ENCODE assay signal across 34 cellular contexts in genomic region chr1:163039694-163040093, GRCh38. TPM values are rescaled to one million over a fixed set of nuclear protein-coding genes. Genes with fewer than 3 reads are reported as not detected.
"Had no signal": no experiment of that assay in that cellular context is flagged by ENCODE, and none has a peak within 500 bp of the region (broad histone marks: within the 10 kb centered on the region; RNA-seq: fewer than 3 reads in every experiment).

No MANE protein-coding gene starts in this region.

- H3K4me3 ChIP-seq: adrenal gland, body of pancreas, esophagus muscularis mucosa, gastroesophageal sphincter, heart right ventricle had no signal

- H3K36me3 ChIP-seq: adrenal gland, esophagus muscularis mucosa, gastroesophageal sphincter, heart right ventricle, WERI-Rb-1 had no signal

- H3K27me3 ChIP-seq: adrenal gland, body of pancreas, esophagus muscularis mucosa, gastroesophageal sphincter, heart right ventricle had no signal

- ATAC-seq: activated CD4-positive, CD25-positive, alpha-beta regulatory T cell treated with anti-CD3 and anti-CD28 coated beads, Interleukin-2, amount 50 U/mL, for 24 hours; activated CD8-positive, alpha-beta memory T cell treated with anti-CD3 and anti-CD28 coated beads, Interleukin-2, amount 10 ng/mL, durations not matched to agents 7 days and 5 days; activated CD8-positive, alpha-beta T cell treated with anti-CD3 and anti-CD28 coated beads, Interleukin-2, amount 10 ng/mL, durations not matched to agents 7 days and 5 days; activated naive CD8-positive, alpha-beta T cell treated with anti-CD3 and anti-CD28 coated beads, Interleukin-2, amount 50 U/mL, for 24 hours; body of pancreas; effector memory CD8-positive, alpha-beta T cell; gastroesophageal sphincter; heart right ventricle; T-helper 17 cell had no signal

- DNase-seq: activated B cell treated with CpG ODN at 0.5 μM for 24 hours; activated CD4-positive, alpha-beta memory T cell treated with anti-CD3 and anti-CD28 coated beads for 36 hours; activated CD4-positive, alpha-beta T cell treated with anti-CD3 and anti-CD28 coated beads for 48 hours; activated CD8-positive, alpha-beta memory T cell treated with anti-CD3 and anti-CD28 coated beads, Interleukin-2, amount 10 ng/mL, durations not matched to agents 7 days and 5 days; activated CD8-positive, alpha-beta memory T cell treated with anti-CD3 and anti-CD28 coated beads, Interleukin-2, amount 50 U/mL, for 4 hours; activated CD8-positive, alpha-beta T cell treated with anti-CD3 and anti-CD28 coated beads, Interleukin-2, amount 10 ng/mL, durations not matched to agents 7 days and 5 days; activated effector memory CD4-positive, alpha-beta T cell treated with anti-CD3 and anti-CD28 coated beads, Interleukin-2, amount 50 U/mL, for 16 hours; activated naive CD4-positive, alpha-beta T cell treated with anti-CD3 and anti-CD28 coated beads for 36 hours; activated naive CD8-positive, alpha-beta T cell treated with anti-CD3 and anti-CD28 coated beads for 36 hours; activated naive CD8-positive, alpha-beta T cell treated with anti-CD3 and anti-CD28 coated beads, Interleukin-2, amount 50 U/mL, for 24 hours; activated T-cell treated with anti-CD3 and anti-CD28 coated beads, Interleukin-2, amount 50 U/mL, for 1 hour; activated T-cell treated with anti-CD3 and anti-CD28 coated beads, Interleukin-2, amount 50 U/mL, for 48 hours; adrenal gland; amygdala; aorta; body of pancreas; caudate nucleus; cortex of kidney; dermis blood vessel endothelial cell; effector CD4-positive, alpha-beta T cell; effector memory CD8-positive, alpha-beta T cell; erythroblast; foreskin melanocyte; heart right ventricle; T-helper 17 cell; T1000; WERI-Rb-1 had no signal

- H3K9me3 ChIP-seq: adrenal gland, body of pancreas, esophagus muscularis mucosa, gastroesophageal sphincter, heart right ventricle had no signal

- H3K27ac ChIP-seq: adrenal gland, body of pancreas, esophagus muscularis mucosa, gastroesophageal sphincter, heart right ventricle, WERI-Rb-1 had no signal

- FAIRE-seq: colon had no signal

- H3K4me1 ChIP-seq: adrenal gland, body of pancreas, esophagus muscularis mucosa, gastroesophageal sphincter, heart right ventricle had no signal

RNA-seq across cellular contexts. Expression of gene RGS4, which starts 29.5 kb away (rescaled TPM):
- total RNA-seq: activated B cell treated with CpG ODN at 0.5 μM for 24 hours; activated CD4-positive, alpha-beta memory T cell treated with anti-CD3 and anti-CD28 coated beads for 36 hours; activated CD8-positive, alpha-beta memory T cell treated with anti-CD3 and anti-CD28 coated beads for 36 hours; activated CD8-positive, alpha-beta memory T cell treated with anti-CD3 and anti-CD28 coated beads, Interleukin-2, amount 10 ng/mL, durations not matched to agents 7 days and 5 days; activated CD8-positive, alpha-beta T cell treated with anti-CD3 and anti-CD28 coated beads, Interleukin-2, amount 10 ng/mL, durations not matched to agents 7 days and 5 days; activated naive CD4-positive, alpha-beta T cell treated with anti-CD3 and anti-CD28 coated beads for 36 hours; activated naive CD8-positive, alpha-beta T cell treated with anti-CD3 and anti-CD28 coated beads for 36 hours; activated T-helper 1 cell treated with anti-CD3 and anti-CD28 coated beads, Interleukin-12 subunit alpha, Interleukin-12 subunit beta, Interleukin-2, Interleukin-4 antibody, amounts not matched to agents 30 ng/mL and 10 ng/mL and 1 ng/mL, durations not matched to agents 14 hours and 24 hours and 36 hours; activated T-helper 2 cell treated with anti-CD3 and anti-CD28 coated beads, Interferon-gamma antibody, Interleukin-2, Interleukin-4, amounts not matched to agents 10 μg/mL and 5 μg/mL and 100 μg/mL, durations not matched to agents 14 hours and 24 hours and 36 hours; T-helper 17 cell had no signal
